30 cellular contexts compared by ENCODE assay signal in the genomic region with DNA sequence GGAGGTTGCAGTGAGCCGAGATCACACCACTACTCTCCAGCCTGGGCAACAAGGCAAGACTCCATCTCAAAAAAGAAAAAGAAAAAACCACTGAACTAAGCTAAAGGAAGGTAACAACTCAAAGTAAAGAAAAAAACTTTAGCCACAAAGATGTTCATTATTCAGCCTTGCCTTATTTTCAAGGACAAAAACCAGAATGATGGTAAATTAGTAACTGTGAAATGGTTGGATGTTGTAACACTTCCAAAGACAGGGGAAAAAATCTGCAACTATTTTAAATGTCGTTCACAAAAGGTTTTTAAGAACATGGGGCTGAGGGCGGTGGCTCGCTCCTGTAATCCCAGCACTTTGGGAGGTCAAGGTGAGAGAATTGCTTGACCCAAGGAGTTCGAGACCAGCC.
"Had no signal": no experiment of that assay in that cellular context is flagged by ENCODE, and none has a peak within 500 bp of the region (broad histone marks: within the 10 kb centered on the region; RNA-seq: fewer than 3 reads in every experiment).

No MANE protein-coding gene starts in this region.

- H3K4me3 Mint-ChIP-seq: activated CD4-positive, alpha-beta T cell treated with anti-CD3 and anti-CD28 coated beads, Interleukin-2, amount 10 ng/mL, durations not matched to agents 7 days and 5 days; activated CD8-positive, alpha-beta memory T cell treated with anti-CD3 and anti-CD28 coated beads, Interleukin-2, amount 10 ng/mL, durations not matched to agents 7 days and 5 days; activated CD8-positive, alpha-beta T cell treated with anti-CD3 and anti-CD28 coated beads for 36 hours; activated naive CD4-positive, alpha-beta T cell treated with anti-CD3 and anti-CD28 coated beads, Interleukin-2, amount 10 ng/mL, durations not matched to agents 7 days and 5 days; nephron progenitor cell; T-cell; T-helper 2 cell treated with Interferon-gamma antibody and Interleukin-4, amounts not matched to agents 5 μg/mL and 100 μg/mL, for 36 hours had no signal

- H3K4me3 ChIP-seq: body of pancreas, cardiac muscle cell, hepatocyte, left lung, lung, sigmoid colon, smooth muscle cell, upper lobe of left lung had no signal

- H3K27me3 Mint-ChIP-seq: activated CD4-positive, alpha-beta T cell treated with anti-CD3 and anti-CD28 coated beads, Interleukin-2, amount 10 ng/mL, durations not matched to agents 7 days and 5 days; activated CD8-positive, alpha-beta memory T cell treated with anti-CD3 and anti-CD28 coated beads, Interleukin-2, amount 10 ng/mL, durations not matched to agents 7 days and 5 days; activated CD8-positive, alpha-beta T cell treated with anti-CD3 and anti-CD28 coated beads for 36 hours; activated naive CD4-positive, alpha-beta T cell treated with anti-CD3 and anti-CD28 coated beads, Interleukin-2, amount 10 ng/mL, durations not matched to agents 7 days and 5 days; T-cell had no signal

- H3K9me3 Mint-ChIP-seq: activated CD4-positive, alpha-beta T cell treated with anti-CD3 and anti-CD28 coated beads, Interleukin-2, amount 10 ng/mL, durations not matched to agents 7 days and 5 days; activated CD8-positive, alpha-beta T cell treated with anti-CD3 and anti-CD28 coated beads for 36 hours; activated naive CD4-positive, alpha-beta T cell treated with anti-CD3 and anti-CD28 coated beads, Interleukin-2, amount 10 ng/mL, durations not matched to agents 7 days and 5 days; immature natural killer cell; nephron progenitor cell; T-cell; T-helper 2 cell treated with Interferon-gamma antibody and Interleukin-4, amounts not matched to agents 5 μg/mL and 100 μg/mL, for 36 hours had no signal

- DNase-seq: activated CD4-positive, alpha-beta T cell treated with anti-CD3 and anti-CD28 coated beads, Interleukin-2, amount 10 ng/mL, durations not matched to agents 7 days and 5 days; activated CD4-positive, CD25-positive, alpha-beta regulatory T cell treated with anti-CD3 and anti-CD28 coated beads, Interleukin-2, amount 50 U/mL, for 72 hours; activated CD8-positive, alpha-beta memory T cell treated with anti-CD3 and anti-CD28 coated beads, Interleukin-2, amount 10 ng/mL, durations not matched to agents 7 days and 5 days; activated CD8-positive, alpha-beta T cell treated with anti-CD3 and anti-CD28 coated beads for 36 hours; activated effector memory CD4-positive, alpha-beta T cell treated with anti-CD3 and anti-CD28 coated beads, Interleukin-2, amount 50 U/mL, for 16 hours; activated naive CD4-positive, alpha-beta T cell treated with anti-CD3 and anti-CD28 coated beads, Interleukin-2, amount 10 ng/mL, durations not matched to agents 7 days and 5 days; activated T-cell treated with anti-CD3 and anti-CD28 coated beads for 4 hours; anterior cingulate cortex; body of pancreas; effector CD4-positive, alpha-beta T cell; erythroblast; foreskin melanocyte; glutamatergic neuron; immature natural killer cell; kidney glomerular epithelial cell; left lung; nephron progenitor cell; posterior cingulate gyrus; sigmoid colon; stimulated activated CD4-positive, alpha-beta T cell treated with anti-CD3 and anti-CD28 coated beads, Interleukin-2, amount 100 ng/mL, for 48 hours; stimulated activated CD8-positive, alpha-beta memory T cell treated with anti-CD3 and anti-CD28 coated beads, Interleukin-4, amount 100 ng/mL, for 48 hours; stimulated activated naive CD4-positive, alpha-beta T cell treated with Interleukin-2 at 50 U/mL for 16 hours; T-cell; upper lobe of left lung had no signal

- H3K27ac ChIP-seq: cardiac muscle cell, hepatocyte, left lung, sigmoid colon, upper lobe of left lung, VCaP had no signal

- H3K36me3 Mint-ChIP-seq: immature natural killer cell had no signal

- H3K27ac Mint-ChIP-seq: activated CD4-positive, alpha-beta T cell treated with anti-CD3 and anti-CD28 coated beads, Interleukin-2, amount 10 ng/mL, durations not matched to agents 7 days and 5 days; activated CD8-positive, alpha-beta memory T cell treated with anti-CD3 and anti-CD28 coated beads, Interleukin-2, amount 10 ng/mL, durations not matched to agents 7 days and 5 days; activated CD8-positive, alpha-beta T cell treated with anti-CD3 and anti-CD28 coated beads for 36 hours; activated naive CD4-positive, alpha-beta T cell treated with anti-CD3 and anti-CD28 coated beads, Interleukin-2, amount 10 ng/mL, durations not matched to agents 7 days and 5 days; T-cell; T-helper 2 cell treated with Interferon-gamma antibody and Interleukin-4, amounts not matched to agents 5 μg/mL and 100 μg/mL, for 36 hours had no signal

- ATAC-seq: activated CD8-positive, alpha-beta memory T cell treated with anti-CD3 and anti-CD28 coated beads, Interleukin-2, amount 10 ng/mL, durations not matched to agents 7 days and 5 days; activated CD8-positive, alpha-beta T cell treated with anti-CD3 and anti-CD28 coated beads for 36 hours; body of pancreas; left lung; T-cell had no signal
